ENCODE assay signal across 25 cellular contexts in genomic region chr17:27743288-27743885, GRCh38.
A peak's percentile ranks its signal among the peaks of the same experiment; 100 is the strongest.
DNase-seq lines count a peak whose midpoint lies in the region; TF ChIP-seq lines count a peak whose summit lies in the region.
"Had no signal": no experiment of that assay in that cellular context is flagged by ENCODE, and none has a peak within 500 bp of the region (broad histone marks: within the 10 kb centered on the region; RNA-seq: fewer than 3 reads in every experiment).

No MANE protein-coding gene starts in this region.

- no peak for TF ChIP-seq CTCF in WERI-Rb-1 (IDR thresholded peaks at IDR 0.05; ENCODE audit: low read depth, low read length)

- DNase-seq in AML-193 (lab: John Stamatoyannopoulos, UW) (peak; percentile 22 to 54), KBM-7 (peak; percentile 78), SKM-1 (lab: John Stamatoyannopoulos, UW; ENCODE audit: unreplicated experiment) (peak; percentile 47), islet precursor cell (peak; percentile 32), WERI-Rb-1 (no peak), erythroblast (lab: John Stamatoyannopoulos, UW) (no peak), NCI-H2107 treated with DMSO at 0.1 percent for 48 hours (lab: John Stamatoyannopoulos, UW; ENCODE audit: unreplicated experiment) (no peak)
- no peak for DNase-seq in activated CD8-positive, alpha-beta memory T cell treated with anti-CD3 and anti-CD28 coated beads for 24 hours
- DNase-seq: activated CD4-positive, alpha-beta T cell treated with anti-CD3 and anti-CD28 coated beads, Interleukin-2, amount 10 ng/mL, durations not matched to agents 24 days and 14 days; activated gamma-delta T cell; CD4-positive, alpha-beta T cell; DMS153; foreskin melanocyte; HFFc6; IMR-90; mesenchymal stem cell; MM.1S; naive B cell; NCI-H1694 treated with DMSO at 0.1 percent for 48 hours; NCI-H226; NCI-H82; pancreas; SW 1271 had no signal

- TF ChIP-seq POLR2A in erythroblast (IDR thresholded peaks at IDR 0.05; ENCODE audit: low read length) = no peak

- in situ Hi-C loops in KBM-7 (cut with MboI; ENCODE audit: low pct_unique_long_range_greater_than_20kb, low sequenced_read_pairs) = loop anchor here (10.0 kb wide), 1 partner anchor 79 kb away; no protein-coding TSS in a partner anchor

- no peaks in the 10 kb centered on the region for H3K36me3 ChIP-seq in WERI-Rb-1
- H3K36me3 ChIP-seq: pancreas, thoracic aorta had no signal

- H3K27me3 ChIP-seq in WERI-Rb-1 (ENCODE audit: insufficient read depth, low read depth, severe bottlenecking) = no peaks in the 10 kb centered on the region
- H3K27me3 ChIP-seq: pancreas had no signal

- H3K27ac ChIP-seq in WERI-Rb-1 = no peak overlapping the region
- H3K27ac ChIP-seq: pancreas, RWPE1, thoracic aorta had no signal

- H3K9me3 ChIP-seq in WERI-Rb-1 (ENCODE audit: severe bottlenecking) = no peaks in the 10 kb centered on the region
- H3K9me3 ChIP-seq: pancreas, thoracic aorta had no signal

- no peak overlapping the region for H3K4me3 ChIP-seq in WERI-Rb-1 (ENCODE audit: low read depth, low read length)
- H3K4me3 ChIP-seq: pancreas, thoracic aorta had no signal

Comparison
In these comparisons a context has a peak if more than half of its experiments do, and no peak if none do; other contexts are left out.
1. DNase-seq: peak in AML-193 (2 of 2), KBM-7 (single experiment), SKM-1 (single experiment) and islet precursor cell (single experiment); none in WERI-Rb-1 (single experiment), erythroblast (0 of 2), activated CD8-positive, alpha-beta memory T cell treated with anti-CD3 and anti-CD28 coated beads for 24 hours (single experiment) and NCI-H2107 treated with DMSO at 0.1 percent for 48 hours (single experiment).